ENCODE assay signal across 3 cellular contexts in the genomic region with DNA sequence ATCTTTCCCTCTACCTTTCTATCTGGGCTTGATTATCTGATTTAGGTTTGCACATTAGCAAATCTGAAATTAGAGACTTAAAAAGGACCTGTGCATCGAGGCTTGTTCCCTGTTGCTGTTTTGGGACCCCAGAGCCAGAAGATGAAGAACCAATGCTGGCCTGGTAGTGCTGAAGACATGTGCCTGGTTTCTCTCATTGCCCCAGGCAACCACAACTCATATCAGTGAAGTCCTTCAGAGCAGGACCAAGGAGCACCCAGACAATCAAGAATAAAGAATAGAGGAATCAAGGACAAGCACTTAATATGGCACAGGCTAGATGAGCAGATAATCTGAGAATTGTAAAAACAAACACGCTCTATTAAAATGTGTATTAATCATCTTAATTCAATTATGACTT.
"Had no signal": no experiment of that assay in that cellular context is flagged by ENCODE, and none has a peak within 500 bp of the region (broad histone marks: within the 10 kb centered on the region; RNA-seq: fewer than 3 reads in every experiment).

No MANE protein-coding gene starts in this region.

- ATAC-seq: GM12878 had no signal

- DNase-seq: GDM1, GF-D8 had no signal
